2 cellular contexts compared by ENCODE assay signal in the genomic region with DNA sequence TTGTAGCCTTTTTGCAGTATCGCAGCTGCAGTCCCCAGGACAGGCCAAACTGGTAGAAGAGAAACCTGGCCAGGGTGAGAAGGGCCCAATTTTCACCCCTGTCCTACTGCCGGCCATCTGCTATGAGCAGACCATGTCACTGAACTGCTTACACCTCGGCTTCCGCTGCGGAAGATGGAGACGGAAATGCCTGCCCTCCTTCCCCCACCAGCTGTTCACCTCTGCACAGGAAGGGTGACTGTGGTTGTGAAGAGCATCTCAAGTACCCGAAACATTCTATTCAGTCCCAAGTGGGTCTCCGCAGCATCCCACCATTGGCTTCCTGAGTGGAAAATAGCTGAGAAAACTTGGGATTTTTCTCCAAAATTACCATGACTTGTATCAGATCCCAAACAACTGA.
TF ChIP-seq lines count a peak whose summit lies in the region.

No MANE protein-coding gene starts in this region.

TF ChIP-seq in SK-N-SH, 30 proteins besides CTCF, POLR2A, EP300 and RAD21 (continued from another document):
- TF ChIP-seq, protein P1, sequence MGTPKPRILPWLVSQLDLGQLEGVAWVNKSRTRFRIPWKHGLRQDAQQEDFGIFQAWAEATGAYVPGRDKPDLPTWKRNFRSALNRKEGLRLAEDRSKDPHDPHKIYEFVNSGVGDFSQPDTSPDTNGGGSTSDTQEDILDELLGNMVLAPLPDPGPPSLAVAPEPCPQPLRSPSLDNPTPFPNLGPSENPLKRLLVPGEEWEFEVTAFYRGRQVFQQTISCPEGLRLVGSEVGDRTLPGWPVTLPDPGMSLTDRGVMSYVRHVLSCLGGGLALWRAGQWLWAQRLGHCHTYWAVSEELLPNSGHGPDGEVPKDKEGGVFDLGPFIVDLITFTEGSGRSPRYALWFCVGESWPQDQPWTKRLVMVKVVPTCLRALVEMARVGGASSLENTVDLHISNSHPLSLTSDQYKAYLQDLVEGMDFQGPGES (IDR thresholded peaks at IDR 0.05; ENCODE audit: low read depth, low read length), result no peak
- TF ChIP-seq RFX5 (IDR thresholded peaks at IDR 0.05; ENCODE audit: low read length) (no peak), ELF1 (IDR thresholded peaks at IDR 0.05) (no peak), RCOR1 (IDR thresholded peaks at IDR 0.05; ENCODE audit: low read length) (no peak), SIN3A (IDR thresholded peaks at IDR 0.05; ENCODE audit: borderline replicate concordance, low read depth, low read length) (no peak)

TF ChIP-seq in SK-N-SH treated with all-trans-retinoic acid at 6 μM for 48 hours, 23 proteins besides CTCF, POLR2A, EP300 and RAD21 (continued from another document):
- TF ChIP-seq ESRRG (CRISPR knock-in tag; IDR thresholded peaks at IDR 0.05) (no peak), RARB (CRISPR knock-in tag; IDR thresholded peaks at IDR 0.05) (no peak), TCF4 (CRISPR knock-in tag; IDR thresholded peaks at IDR 0.05; ENCODE audit: borderline replicate concordance) (no peak), BACH2 (CRISPR knock-in tag; IDR thresholded peaks at IDR 0.05; ENCODE audit: borderline replicate concordance) (no peak)
- TF ChIP-seq, protein P2, sequence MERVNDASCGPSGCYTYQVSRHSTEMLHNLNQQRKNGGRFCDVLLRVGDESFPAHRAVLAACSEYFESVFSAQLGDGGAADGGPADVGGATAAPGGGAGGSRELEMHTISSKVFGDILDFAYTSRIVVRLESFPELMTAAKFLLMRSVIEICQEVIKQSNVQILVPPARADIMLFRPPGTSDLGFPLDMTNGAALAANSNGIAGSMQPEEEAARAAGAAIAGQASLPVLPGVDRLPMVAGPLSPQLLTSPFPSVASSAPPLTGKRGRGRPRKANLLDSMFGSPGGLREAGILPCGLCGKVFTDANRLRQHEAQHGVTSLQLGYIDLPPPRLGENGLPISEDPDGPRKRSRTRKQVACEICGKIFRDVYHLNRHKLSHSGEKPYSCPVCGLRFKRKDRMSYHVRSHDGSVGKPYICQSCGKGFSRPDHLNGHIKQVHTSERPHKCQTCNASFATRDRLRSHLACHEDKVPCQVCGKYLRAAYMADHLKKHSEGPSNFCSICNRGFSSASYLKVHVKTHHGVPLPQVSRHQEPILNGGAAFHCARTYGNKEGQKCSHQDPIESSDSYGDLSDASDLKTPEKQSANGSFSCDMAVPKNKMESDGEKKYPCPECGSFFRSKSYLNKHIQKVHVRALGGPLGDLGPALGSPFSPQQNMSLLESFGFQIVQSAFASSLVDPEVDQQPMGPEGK (CRISPR knock-in tag; IDR thresholded peaks at IDR 0.05; ENCODE audit: borderline replicate concordance), result no peak
